Comparison of ENCODE assay signal across 14 cellular contexts in the genomic region with DNA sequence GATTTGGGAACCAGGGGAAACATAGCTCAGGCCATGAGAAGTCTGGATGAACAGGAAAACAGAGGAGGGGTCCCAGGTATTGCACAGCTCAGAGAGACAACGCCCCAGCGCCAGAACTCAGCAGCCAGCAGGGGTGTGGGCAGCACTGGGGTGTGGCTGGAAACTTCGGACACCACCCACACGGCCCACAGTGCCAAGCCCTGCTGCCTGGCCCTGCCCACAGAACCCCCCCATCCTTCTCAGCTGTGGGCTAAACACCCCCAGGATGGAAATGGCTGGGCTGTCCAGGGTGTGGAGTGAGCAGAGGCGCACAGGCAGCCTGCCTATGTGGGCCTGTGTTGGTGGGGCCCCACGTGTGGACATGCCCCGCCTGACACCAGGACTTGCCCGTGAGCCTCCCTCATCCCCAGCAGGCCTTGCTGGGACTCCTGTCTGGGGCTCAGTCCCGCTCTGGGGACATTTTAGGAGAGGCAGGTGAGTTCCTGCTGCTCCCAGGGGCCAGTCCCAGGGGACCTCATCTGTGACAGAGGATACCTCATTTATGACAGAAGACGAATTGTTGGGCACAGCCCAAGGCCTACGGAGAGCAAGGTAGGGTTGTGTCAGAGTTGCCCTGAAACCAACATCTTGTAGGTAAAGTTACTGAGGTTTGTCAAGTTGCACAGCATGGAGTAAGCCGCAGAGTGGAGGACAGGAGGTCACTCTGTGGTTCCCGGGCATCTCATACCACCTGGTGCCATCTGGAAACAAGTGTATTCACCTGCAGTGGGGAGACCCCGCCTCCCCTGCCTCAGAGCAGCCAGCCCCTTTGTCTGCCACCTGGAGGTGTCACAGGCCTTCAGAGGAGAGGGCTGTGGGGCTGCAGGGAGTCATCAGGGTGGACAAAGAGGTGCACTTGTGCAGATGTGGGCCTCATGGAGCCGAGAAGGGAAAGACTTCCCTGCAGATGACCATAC.
DNase-seq lines count a peak whose midpoint lies in the region; ATAC-seq, FAIRE-seq and TF ChIP-seq lines count a peak whose summit lies in the region.
"Had no signal": no experiment of that assay in that cellular context is flagged by ENCODE, and none has a peak within 500 bp of the region (broad histone marks: within the 10 kb centered on the region; RNA-seq: fewer than 3 reads in every experiment).

No MANE protein-coding gene starts in this region.

- intact Hi-C loops in cardiac septum (cut with DNase I), result no loop called here
- intact Hi-C loops in left ventricle myocardium inferior (cut with micrococcal nuclease), result no loop called here
- intact Hi-C loops in vagina (cut with DNase I), result no loop called here

- peaks cover 4% of the 10 kb centered on the region for H3K9me1 ChIP-seq in keratinocyte (ENCODE audit: control insufficient read depth, extremely low read depth, insufficient read depth, low read length)

- no peaks in the 10 kb centered on the region for H3K36me3 ChIP-seq in left ventricle myocardium inferior
- H3K36me3 ChIP-seq in keratinocyte (ENCODE audit: control insufficient read depth in 2 of 2, extremely low read depth in 1 of 2, insufficient read depth in 2 of 2, low read length in 2 of 2), result no peaks in the 10 kb centered on the region
- H3K36me3 ChIP-seq in vagina, result no peaks in the 10 kb centered on the region
- H3K36me3 ChIP-seq: heart right ventricle, right lobe of liver had no signal

- no peak overlapping the region for H3K27ac ChIP-seq in left ventricle myocardium inferior (replicated peaks)
- peak overlapping the region; percentile 63 for H3K27ac ChIP-seq in keratinocyte (ENCODE audit: control insufficient read depth, insufficient read depth, low read length)
- no peak overlapping the region for H3K27ac ChIP-seq in vagina
- H3K27ac ChIP-seq: right lobe of liver had no signal

- CTCF ChIA-PET in activated CD8-positive, alpha-beta memory T cell treated with anti-CD3 and anti-CD28 coated beads, Interleukin-2, amount 10 ng/mL, durations not matched to agents 7 days and 5 days (lab: Charles Lee), result interaction anchor here (0.8 to 6.2 kb wide), 12 partner anchors 8 to 264 kb away, joined by 3 to 52 read pairs (median 4); no protein-coding TSS in a partner anchor

- no peaks in the 10 kb centered on the region for H3K9me3 Mint-ChIP-seq in activated CD8-positive, alpha-beta memory T cell treated with anti-CD3 and anti-CD28 coated beads, Interleukin-2, amount 10 ng/mL, durations not matched to agents 7 days and 5 days (ENCODE audit: low read depth)
- H3K9me3 Mint-ChIP-seq: activated naive CD4-positive, alpha-beta T cell treated with anti-CD3 and anti-CD28 coated beads, Interleukin-2, amount 50 U/mL, for 24 hours; CD14-positive monocyte had no signal

- DNase-seq in cardiac septum (ENCODE audit: low spot score), result peak; percentile 59
- DNase-seq in left ventricle myocardium inferior, result no peak
- DNase-seq in activated CD8-positive, alpha-beta memory T cell treated with anti-CD3 and anti-CD28 coated beads, Interleukin-2, amount 10 ng/mL, durations not matched to agents 7 days and 5 days, result no peak
- DNase-seq in keratinocyte (ENCODE audit: low read depth, low spot score), result no peak
- peak; percentile 80 to 95 for DNase-seq in vagina (ENCODE audit: extremely low spot score in 2 of 2)
- DNase-seq in MV-4-11 (lab: John Stamatoyannopoulos, UW), result no peak
- DNase-seq: heart right ventricle, OCI-M1 had no signal

- TF ChIP-seq POLR2A in vagina (IDR thresholded peaks at IDR 0.05), result no peak

- peaks cover 10% of the 10 kb centered on the region for H3K36me3 Mint-ChIP-seq in activated CD8-positive, alpha-beta memory T cell treated with anti-CD3 and anti-CD28 coated beads, Interleukin-2, amount 10 ng/mL, durations not matched to agents 7 days and 5 days
- H3K36me3 Mint-ChIP-seq: activated naive CD4-positive, alpha-beta T cell treated with anti-CD3 and anti-CD28 coated beads, Interleukin-2, amount 50 U/mL, for 24 hours; mesothelial cell of epicardium had no signal

- peak overlapping the region; percentile 23 for H3K4me3 Mint-ChIP-seq in activated CD8-positive, alpha-beta memory T cell treated with anti-CD3 and anti-CD28 coated beads, Interleukin-2, amount 10 ng/mL, durations not matched to agents 7 days and 5 days
- H3K4me3 Mint-ChIP-seq: activated naive CD4-positive, alpha-beta T cell treated with anti-CD3 and anti-CD28 coated beads, Interleukin-2, amount 50 U/mL, for 24 hours; mesothelial cell of epicardium had no signal

- ATAC-seq in activated CD8-positive, alpha-beta memory T cell treated with anti-CD3 and anti-CD28 coated beads, Interleukin-2, amount 10 ng/mL, durations not matched to agents 7 days and 5 days, result peak; percentile 5
- ATAC-seq in HG02623 (IDR thresholded peaks at IDR 0.05; ENCODE audit: unreplicated experiment) (no peak), GM21717 (IDR thresholded peaks at IDR 0.05; ENCODE audit: unreplicated experiment) (no peak)

- H3K9me3 ChIP-seq in left ventricle myocardium inferior (replicated peaks), result no peaks in the 10 kb centered on the region
- H3K9me3 ChIP-seq in keratinocyte (ENCODE audit: control insufficient read depth, low read depth, low read length), result no peaks in the 10 kb centered on the region
- H3K9me3 ChIP-seq in vagina, result no peaks in the 10 kb centered on the region
- H3K9me3 ChIP-seq: heart right ventricle, right lobe of liver had no signal

- no peaks in the 10 kb centered on the region for H3K79me2 ChIP-seq in keratinocyte (ENCODE audit: control insufficient read depth, insufficient read depth, low read length)

- H2AFZ ChIP-seq in keratinocyte (ENCODE audit: control insufficient read depth, low read length), result no peak overlapping the region

- peaks cover 58% of the 10 kb centered on the region for H3K4me1 Mint-ChIP-seq in activated CD8-positive, alpha-beta memory T cell treated with anti-CD3 and anti-CD28 coated beads, Interleukin-2, amount 10 ng/mL, durations not matched to agents 7 days and 5 days
- H3K4me1 Mint-ChIP-seq: mesothelial cell of epicardium had no signal

- H3K27me3 Mint-ChIP-seq in activated CD8-positive, alpha-beta memory T cell treated with anti-CD3 and anti-CD28 coated beads, Interleukin-2, amount 10 ng/mL, durations not matched to agents 7 days and 5 days, result no peaks in the 10 kb centered on the region
- H3K27me3 Mint-ChIP-seq: activated naive CD4-positive, alpha-beta T cell treated with anti-CD3 and anti-CD28 coated beads, Interleukin-2, amount 50 U/mL, for 24 hours had no signal

- no peaks in the 10 kb centered on the region for H3K27me3 ChIP-seq in left ventricle myocardium inferior (ENCODE audit: low read depth)
- peaks cover 11% of the 10 kb centered on the region for H3K27me3 ChIP-seq in keratinocyte (ENCODE audit: control insufficient read depth, extremely low read depth, insufficient read depth, low read length)
- no peaks in the 10 kb centered on the region for H3K27me3 ChIP-seq in vagina
- H3K27me3 ChIP-seq: heart right ventricle, right lobe of liver had no signal

- no peak for TF ChIP-seq CTCF in left ventricle myocardium inferior (IDR thresholded peaks at IDR 0.05; ENCODE audit: borderline replicate concordance)
- no peak for TF ChIP-seq CTCF in keratinocyte (optimal IDR thresholded peaks at IDR 0.05 in 1 of 3, IDR thresholded peaks at IDR 0.05 in 1 of 3, conservative IDR thresholded peaks at IDR 0.05 in 1 of 3; ENCODE audit: extremely low read depth in 1 of 3, insufficient read depth in 2 of 3, low read length in 3 of 3)
- no peak for TF ChIP-seq CTCF in vagina (IDR thresholded peaks at IDR 0.05)

- peak overlapping the region; percentile 80 for H3K4me2 ChIP-seq in keratinocyte (ENCODE audit: control insufficient read depth, extremely low read depth, insufficient read depth, low read depth, low read length)

- dilution Hi-C loops in keratinocyte (cut with MboI; ENCODE audit: extremely low pct_ligation_motif_present, low sequenced_read_pairs), result no loop called here

- H3K4me3 ChIP-seq in left ventricle myocardium inferior (no peak overlapping the region), keratinocyte (ENCODE audit: control insufficient read depth in 2 of 3, extremely low read depth in 1 of 3, insufficient read depth in 2 of 3, low read depth in 1 of 3, low read length in 3 of 3) (peak overlapping the region in 1 of 3 experiments; percentile 6), vagina (no peak overlapping the region)
- H3K4me3 ChIP-seq: heart right ventricle, right lobe of liver had no signal

- peak overlapping the region; percentile 53 for H3K9ac ChIP-seq in keratinocyte (ENCODE audit: control insufficient read depth, extremely low read depth, insufficient read depth, low read length)

- no peaks in the 10 kb centered on the region for H4K20me1 ChIP-seq in keratinocyte (ENCODE audit: control insufficient read depth, extremely low read depth, insufficient read depth, low read length)

- FAIRE-seq in keratinocyte (lab: Jason Lieb, UNC), result no peak

- H3K27ac Mint-ChIP-seq in activated CD8-positive, alpha-beta memory T cell treated with anti-CD3 and anti-CD28 coated beads, Interleukin-2, amount 10 ng/mL, durations not matched to agents 7 days and 5 days, result peak overlapping the region; percentile 91
- H3K27ac Mint-ChIP-seq: mesothelial cell of epicardium had no signal

- no peaks in the 10 kb centered on the region for H3K4me1 ChIP-seq in left ventricle myocardium inferior
- H3K4me1 ChIP-seq in keratinocyte (ENCODE audit: control insufficient read depth, extremely low read depth, insufficient read depth, low read length), result peaks cover 38% of the 10 kb centered on the region
- peaks cover 15% of the 10 kb centered on the region for H3K4me1 ChIP-seq in vagina

Comparison
In these comparisons a context has a peak if more than half of its experiments do, and no peak if none do; other contexts are left out.
1. DNase-seq: peak in cardiac septum (single experiment) and vagina (2 of 2); none in left ventricle myocardium inferior (single experiment), activated CD8-positive, alpha-beta memory T cell treated with anti-CD3 and anti-CD28 coated beads, Interleukin-2, amount 10 ng/mL, durations not matched to agents 7 days and 5 days (single experiment), keratinocyte (single experiment) and MV-4-11 (single experiment).